In the genomic region with DNA sequence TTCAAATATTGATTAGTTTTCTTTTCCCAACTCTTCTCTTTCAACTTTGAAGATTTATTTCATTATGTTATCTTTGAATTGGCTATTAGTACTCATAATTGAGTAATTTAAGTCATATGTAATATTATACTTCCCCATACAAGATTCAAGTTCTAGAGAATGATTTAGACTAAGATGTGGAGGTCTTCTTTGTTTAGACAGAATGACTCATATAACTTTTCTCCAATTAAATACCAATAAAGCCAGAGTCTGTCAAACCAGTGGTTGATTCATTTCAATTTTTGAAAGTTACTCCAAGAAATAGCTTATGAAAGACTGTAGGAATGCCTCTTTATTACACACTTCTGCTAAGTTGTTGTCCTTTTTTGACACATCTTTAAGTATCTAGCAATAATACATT, we compare ENCODE assay signal across 9 cellular contexts.
"Had no signal": no experiment of that assay in that cellular context is flagged by ENCODE, and none has a peak within 500 bp of the region (broad histone marks: within the 10 kb centered on the region; RNA-seq: fewer than 3 reads in every experiment).

No MANE protein-coding gene starts in this region.

- H3K36me3 ChIP-seq: HAP-1 had no signal

- H3K4me1 ChIP-seq: HAP-1 had no signal

- H3K9ac ChIP-seq: GM23248 had no signal

- H3K4me3 ChIP-seq: GM23248, GM23338, HAP-1 had no signal

- H3K9me3 ChIP-seq: HAP-1 had no signal

- H2AFZ ChIP-seq: GM23248, GM23338 had no signal

- H3K27ac ChIP-seq: GM23248 had no signal

- DNase-seq: GM23248, GOT3, H7, H9, HCEC 1CT, HFFc6 had no signal

- H3K4me2 ChIP-seq: GM23338 had no signal

- ATAC-seq: GM23338, HCT116 had no signal
